In genomic region chr4:8038702-8039251, GRCh38 we compare ENCODE assay signal across 18 cellular contexts.
DNase-seq lines count a peak whose midpoint lies in the region; ATAC-seq and TF ChIP-seq lines count a peak whose summit lies in the region.
"Had no signal": no experiment of that assay in that cellular context is flagged by ENCODE, and none has a peak within 500 bp of the region (broad histone marks: within the 10 kb centered on the region; RNA-seq: fewer than 3 reads in every experiment).

No MANE protein-coding gene starts in this region.

- ATAC-seq in esophagus mucosa, result no peak

- H4K20me1 ChIP-seq in osteoblast (ENCODE audit: insufficient read depth, low read length), result peaks cover 15% of the 10 kb centered on the region

- peaks cover 12% of the 10 kb centered on the region for H3K4me1 ChIP-seq in osteoblast (ENCODE audit: insufficient read depth, low read length)
- H3K4me1 ChIP-seq: left ventricle myocardium inferior, parathyroid adenoma had no signal

- no peaks in the 10 kb centered on the region for H3K79me2 ChIP-seq in osteoblast (ENCODE audit: insufficient read depth, low read length)
- H3K79me2 ChIP-seq: parathyroid adenoma had no signal

- no peaks in the 10 kb centered on the region for H3K36me3 ChIP-seq in osteoblast (ENCODE audit: insufficient read depth, low read length)
- H3K36me3 ChIP-seq: BE2C, left ventricle myocardium inferior, thyroid gland had no signal

- peaks cover 19% of the 10 kb centered on the region for H3K27me3 ChIP-seq in osteoblast (ENCODE audit: insufficient read depth, low read length)
- H3K27me3 ChIP-seq: BE2C, thyroid gland had no signal

- peak; percentile 98 for DNase-seq in NCI-H1092 treated with DMSO at 0.1 percent for 48 hours (lab: John Stamatoyannopoulos, UW)
- peak; percentile 61 for DNase-seq in NCI-H2107 (lab: John Stamatoyannopoulos, UW)
- peak; percentile 96 for DNase-seq in NCI-H748 (lab: John Stamatoyannopoulos, UW; ENCODE audit: unreplicated experiment)
- peak; percentile 34 for DNase-seq in osteoblast (ENCODE audit: insufficient read length, low spot score, missing footprints)
- no peak for DNase-seq in cerebellum (ENCODE audit: low spot score)
- no peak for DNase-seq in stimulated activated CD4-positive, alpha-beta T cell treated with anti-CD3 and anti-CD28 coated beads, Interleukin-4, amount 100 ng/mL, for 4 hours
- DNase-seq: activated CD4-positive, alpha-beta T cell treated with anti-CD3 and anti-CD28 coated beads for 4 hours; activated CD8-positive, alpha-beta memory T cell treated with anti-CD3 and anti-CD28 coated beads, Interleukin-2, amount 50 U/mL, for 4 hours; foreskin melanocyte; left ventricle myocardium inferior; MV-4-11; small intestine; T1000 had no signal

- no peaks in the 10 kb centered on the region for H3K9me3 ChIP-seq in osteoblast (ENCODE audit: low read depth, low read length)
- H3K9me3 ChIP-seq: BE2C, left ventricle myocardium inferior, thyroid gland had no signal

- no peak overlapping the region for H3K4me2 ChIP-seq in osteoblast (ENCODE audit: insufficient read depth, low read length)

- H3K4me3 ChIP-seq in osteoblast (ENCODE audit: insufficient read depth, low read length), result no peak overlapping the region
- H3K4me3 ChIP-seq: left ventricle myocardium inferior, thyroid gland had no signal

- TF ChIP-seq CTCF in osteoblast (IDR thresholded peaks at IDR 0.05; ENCODE audit: extremely low read depth, low read depth, low read length), result no peak

- H2AFZ ChIP-seq in osteoblast (ENCODE audit: low read length), result no peak overlapping the region
- H2AFZ ChIP-seq: parathyroid adenoma had no signal

- H3K27ac ChIP-seq in osteoblast (ENCODE audit: low read depth, low read length), result no peak overlapping the region
- H3K27ac ChIP-seq: HL-60, left ventricle myocardium inferior, parathyroid adenoma, thyroid gland had no signal

Comparison
In these comparisons a context has a peak if more than half of its experiments do, and no peak if none do; other contexts are left out.
1. DNase-seq: peak in NCI-H1092 treated with DMSO at 0.1 percent for 48 hours (single experiment), NCI-H2107 (single experiment), NCI-H748 (single experiment) and osteoblast (single experiment); none in cerebellum (single experiment) and stimulated activated CD4-positive, alpha-beta T cell treated with anti-CD3 and anti-CD28 coated beads, Interleukin-4, amount 100 ng/mL, for 4 hours (0 of 2).